ENCODE assay signal across 14 cellular contexts in the genomic region with DNA sequence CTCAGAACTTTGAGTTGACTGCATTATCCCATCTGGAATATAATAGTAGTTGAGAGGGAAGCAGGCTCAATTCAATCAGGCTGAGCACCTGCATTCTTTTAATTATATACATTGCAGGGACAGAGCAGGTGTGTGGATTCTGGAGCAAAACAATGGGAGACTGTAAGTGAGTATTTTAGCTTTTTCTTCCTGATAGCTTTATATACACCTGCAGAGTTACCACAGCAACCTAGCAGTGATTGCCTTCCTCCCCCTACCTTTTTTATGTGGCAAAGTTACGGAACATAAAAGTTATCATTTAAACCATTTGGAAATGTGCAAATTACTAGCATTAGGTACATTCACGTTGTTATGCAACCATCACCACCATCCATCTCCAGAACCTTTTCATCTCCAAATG.
"Had no signal": no experiment of that assay in that cellular context is flagged by ENCODE, and none has a peak within 500 bp of the region (broad histone marks: within the 10 kb centered on the region; RNA-seq: fewer than 3 reads in every experiment).

No MANE protein-coding gene starts in this region.

- H3K4me3 Mint-ChIP-seq: activated CD4-positive, alpha-beta T cell treated with anti-CD3 and anti-CD28 coated beads, Interleukin-2, amount 10 ng/mL, durations not matched to agents 7 days and 5 days; activated naive CD4-positive, alpha-beta T cell treated with anti-CD3 and anti-CD28 coated beads, Interleukin-2, amount 10 ng/mL, durations not matched to agents 7 days and 5 days; effector memory CD8-positive, alpha-beta T cell; memory B cell; stimulated activated naive B cell treated with anti-CD40 and anti-IgM and Interleukin-4, amounts not matched to agents 10 μg/mL and 1 μg/mL and 100 μg/mL, for 72 hours had no signal

- H3K9me3 Mint-ChIP-seq: activated CD4-positive, alpha-beta T cell treated with anti-CD3 and anti-CD28 coated beads, Interleukin-2, amount 10 ng/mL, durations not matched to agents 7 days and 5 days; activated naive CD4-positive, alpha-beta T cell treated with anti-CD3 and anti-CD28 coated beads, Interleukin-2, amount 10 ng/mL, durations not matched to agents 7 days and 5 days; effector memory CD8-positive, alpha-beta T cell; memory B cell; naive thymus-derived CD8-positive, alpha-beta T cell; stimulated activated naive B cell treated with anti-CD40 and anti-IgM and Interleukin-4, amounts not matched to agents 10 μg/mL and 1 μg/mL and 100 μg/mL, for 72 hours had no signal

- H3K27ac Mint-ChIP-seq: activated CD4-positive, alpha-beta T cell treated with anti-CD3 and anti-CD28 coated beads, Interleukin-2, amount 10 ng/mL, durations not matched to agents 7 days and 5 days; activated naive CD4-positive, alpha-beta T cell treated with anti-CD3 and anti-CD28 coated beads, Interleukin-2, amount 10 ng/mL, durations not matched to agents 7 days and 5 days; effector memory CD8-positive, alpha-beta T cell; memory B cell; stimulated activated naive B cell treated with anti-CD40 and anti-IgM and Interleukin-4, amounts not matched to agents 10 μg/mL and 1 μg/mL and 100 μg/mL, for 72 hours had no signal

- H3K4me3 ChIP-seq: ascending aorta, breast epithelium, pancreas, thyroid gland had no signal

- H3K27ac ChIP-seq: ascending aorta, breast epithelium, epithelial cell of prostate, pancreas, thyroid gland had no signal

- H3K9me3 ChIP-seq: ascending aorta, breast epithelium, pancreas, thyroid gland had no signal

- DNase-seq: activated CD4-positive, alpha-beta T cell treated with anti-CD3 and anti-CD28 coated beads, Interleukin-2, amount 10 ng/mL, durations not matched to agents 7 days and 5 days; activated naive CD4-positive, alpha-beta T cell treated with anti-CD3 and anti-CD28 coated beads, Interleukin-2, amount 10 ng/mL, durations not matched to agents 7 days and 5 days; cerebellar nuclear complex; effector memory CD8-positive, alpha-beta T cell; foreskin melanocyte; left ventricle myocardium superior; pancreas; stimulated activated naive B cell treated with anti-CD40 and anti-IgM and Interleukin-4, amounts not matched to agents 10 μg/mL and 1 μg/mL and 100 μg/mL, for 72 hours; thyroid gland had no signal

- H3K27me3 ChIP-seq: ascending aorta, breast epithelium, pancreas, thyroid gland had no signal

- H3K36me3 Mint-ChIP-seq: activated naive CD4-positive, alpha-beta T cell treated with anti-CD3 and anti-CD28 coated beads, Interleukin-2, amount 10 ng/mL, durations not matched to agents 7 days and 5 days; memory B cell; naive thymus-derived CD8-positive, alpha-beta T cell had no signal

- H3K4me1 ChIP-seq: breast epithelium, pancreas had no signal

- ATAC-seq: effector memory CD8-positive, alpha-beta T cell; left ventricle myocardium superior; stimulated activated naive B cell treated with anti-CD40 and anti-IgM and Interleukin-4, amounts not matched to agents 10 μg/mL and 1 μg/mL and 100 μg/mL, for 72 hours had no signal

- H3K36me3 ChIP-seq: ascending aorta, breast epithelium, pancreas, thyroid gland had no signal

- H3K27me3 Mint-ChIP-seq: naive thymus-derived CD8-positive, alpha-beta T cell had no signal

- H3K4me1 Mint-ChIP-seq: memory B cell; stimulated activated naive B cell treated with anti-CD40 and anti-IgM and Interleukin-4, amounts not matched to agents 10 μg/mL and 1 μg/mL and 100 μg/mL, for 72 hours had no signal
